In genomic region chr18:47964086-47964485, GRCh38 we compare ENCODE assay signal across 30 cellular contexts. TPM values are rescaled to one million over a fixed set of nuclear protein-coding genes. Genes with fewer than 3 reads are reported as not detected.
DNase-seq lines count a peak whose midpoint lies in the region; ATAC-seq, FAIRE-seq and TF ChIP-seq lines count a peak whose summit lies in the region.
"Had no signal": no experiment of that assay in that cellular context is flagged by ENCODE, and none has a peak within 500 bp of the region (broad histone marks: within the 10 kb centered on the region; RNA-seq: fewer than 3 reads in every experiment).

No MANE protein-coding gene starts in this region.

- peak; percentile 46 for FAIRE-seq in D721Med (lab: Jason Lieb, UNC)
- FAIRE-seq: islet of Langerhans had no signal

- H3K36me3 ChIP-seq in endodermal cell (ENCODE audit: control insufficient read depth, insufficient read depth, low read length): no peaks in the 10 kb centered on the region
- H3K36me3 ChIP-seq: BE2C, breast epithelium, esophagus squamous epithelium, gastrocnemius medialis, ovary, right atrium auricular region, SJSA1, spleen, thoracic aorta, vagina had no signal

- WGBS in endodermal cell (ENCODE audit: insufficient coverage in 1 of 2, insufficient read length in 1 of 2), 2 experiments: 86 to 92% methylated on average over 2 to 4 of the region's 4 CpGs

- peaks cover 15% of the 10 kb centered on the region for H3K4me1 Mint-ChIP-seq in endodermal cell
- H3K4me1 Mint-ChIP-seq: activated CD4-positive, alpha-beta memory T cell treated with anti-CD3 and anti-CD28 coated beads, Interleukin-2, amount 10 ng/mL, durations not matched to agents 7 days and 5 days; T-cell had no signal

- DNase-seq in D721Med (ENCODE audit: insufficient read length, low spot score): no peak
- peak; percentile 47 for DNase-seq in NCI-H1092 (lab: John Stamatoyannopoulos, UW)
- DNase-seq in NCI-H2107 treated with DMSO at 0.1 percent for 48 hours (lab: John Stamatoyannopoulos, UW; ENCODE audit: unreplicated experiment): peak; percentile 94
- DNase-seq in endodermal cell: no peak
- no peak for DNase-seq in activated CD4-positive, alpha-beta T cell treated with anti-CD3 and anti-CD28 coated beads for 4 hours
- DNase-seq in MV-4-11 (lab: John Stamatoyannopoulos, UW): no peak
- no peak for DNase-seq in globus pallidus (ENCODE audit: low spot score)
- DNase-seq: activated CD4-positive, alpha-beta memory T cell treated with anti-CD3 and anti-CD28 coated beads, Interleukin-2, amount 10 ng/mL, durations not matched to agents 7 days and 5 days; BE2C; effector memory CD8-positive, alpha-beta T cell; EL; esophagus squamous epithelium; gastrocnemius medialis; HCEC 1CT; NCI-H446 treated with DMSO at 0.1 percent for 48 hours; ovary; spleen; stimulated activated CD4-positive, alpha-beta T cell treated with anti-CD3 and anti-CD28 coated beads, Interleukin-4, amount 100 ng/mL, for 4 hours; stimulated activated naive CD8-positive, alpha-beta T cell treated with anti-CD3 and anti-CD28 coated beads, Interleukin-15, Interleukin-2, amounts not matched to agents 100 U/mL and 50 U/mL, for 24 hours; T-cell had no signal

- H3K4me3 ChIP-seq in endodermal cell (ENCODE audit: low read length): peak overlapping the region; percentile 10
- H3K4me3 ChIP-seq: breast epithelium, coronary artery, esophagus squamous epithelium, gastrocnemius medialis, ovary, right atrium auricular region, SJSA1, spleen, thoracic aorta, vagina had no signal

- H3K27ac ChIP-seq in endodermal cell (ENCODE audit: low read depth, low read length): no peak overlapping the region
- H3K27ac ChIP-seq: breast epithelium, coronary artery, esophagus squamous epithelium, gastrocnemius medialis, ovary, right atrium auricular region, SJSA1, spleen, thoracic aorta, vagina had no signal

- H3K9me3 ChIP-seq in endodermal cell (ENCODE audit: control insufficient read depth, low read length): peaks cover 77% of the 10 kb centered on the region
- H3K9me3 ChIP-seq: BE2C, ovary had no signal

- H3K9me3 Mint-ChIP-seq in endodermal cell: peaks cover 76% of the 10 kb centered on the region

- H3K4me1 ChIP-seq in endodermal cell (ENCODE audit: control insufficient read depth, insufficient read depth, low read length): peaks cover 7% of the 10 kb centered on the region
- H3K4me1 ChIP-seq: BE2C, breast epithelium, esophagus squamous epithelium, gastrocnemius medialis, right atrium auricular region, spleen, vagina had no signal

- no peak overlapping the region for H3K4me3 Mint-ChIP-seq in endodermal cell
- H3K4me3 Mint-ChIP-seq: activated CD4-positive, alpha-beta memory T cell treated with anti-CD3 and anti-CD28 coated beads, Interleukin-2, amount 10 ng/mL, durations not matched to agents 7 days and 5 days; effector memory CD8-positive, alpha-beta T cell; natural killer cell treated with Interleukin-12 subunit alpha and Interleukin-12 subunit beta and Interleukin-15 and Interleukin-18, amount 100 ng/mL, for 72 hours; T-cell had no signal

- no peak overlapping the region for H3K9ac ChIP-seq in endodermal cell (ENCODE audit: extremely low read depth, low read length, poor library complexity, severe bottlenecking)

- no peaks in the 10 kb centered on the region for H3K27me3 ChIP-seq in endodermal cell (ENCODE audit: control insufficient read depth, insufficient read depth, low read length, poor library complexity, severe bottlenecking)
- H3K27me3 ChIP-seq: BE2C, breast epithelium, gastrocnemius medialis, ovary, right atrium auricular region, SJSA1, vagina had no signal

- H3K27me3 Mint-ChIP-seq in endodermal cell (ENCODE audit: insufficient read depth): peaks cover 2% of the 10 kb centered on the region

- H3K36me3 Mint-ChIP-seq in endodermal cell (ENCODE audit: low read depth): peaks cover 35% of the 10 kb centered on the region

- TF ChIP-seq CTCF in D721Med (IDR thresholded peaks at IDR 0.05; ENCODE audit: insufficient read depth, missing control alignments): no peak
- TF ChIP-seq CTCF in endodermal cell (conservative IDR thresholded peaks at IDR 0.05): no peak

- ATAC-seq in HG02678 (IDR thresholded peaks at IDR 0.05; ENCODE audit: unreplicated experiment): no peak
- ATAC-seq: activated CD4-positive, CD25-positive, alpha-beta regulatory T cell treated with anti-CD3 and anti-CD28 coated beads, Interleukin-2, amount 50 U/mL, for 24 hours; effector memory CD8-positive, alpha-beta T cell; gastrocnemius medialis; natural killer cell treated with Interleukin-12 subunit alpha and Interleukin-12 subunit beta and Interleukin-15 and Interleukin-18, amount 100 ng/mL, for 72 hours; stimulated activated naive CD8-positive, alpha-beta T cell treated with anti-CD3 and anti-CD28 coated beads, Interleukin-15, Interleukin-2, amounts not matched to agents 100 U/mL and 50 U/mL, for 24 hours; T-cell had no signal

- no peak overlapping the region for H3K27ac Mint-ChIP-seq in endodermal cell
- H3K27ac Mint-ChIP-seq: activated CD4-positive, alpha-beta memory T cell treated with anti-CD3 and anti-CD28 coated beads, Interleukin-2, amount 10 ng/mL, durations not matched to agents 7 days and 5 days; effector memory CD8-positive, alpha-beta T cell; natural killer cell treated with Interleukin-12 subunit alpha and Interleukin-12 subunit beta and Interleukin-15 and Interleukin-18, amount 100 ng/mL, for 72 hours; T-cell had no signal

RNA-seq across cellular contexts. Expression of gene SMAD2, which starts 33.6 kb away (rescaled TPM):
- total RNA-seq in endodermal cell: 100 to 1,000 TPM; 156 to 189 TPM
- polyA plus RNA-seq in endodermal cell (2013, experiment 1 of 2): 69.1 TPM
- polyA plus RNA-seq in endodermal cell (2013, experiment 2 of 2): 67.2 TPM

Comparison
In these comparisons a context has a peak if more than half of its experiments do, and no peak if none do; other contexts are left out.
1. DNase-seq: peak in NCI-H1092 (single experiment) and NCI-H2107 treated with DMSO at 0.1 percent for 48 hours (single experiment); none in D721Med (single experiment), endodermal cell (single experiment), activated CD4-positive, alpha-beta T cell treated with anti-CD3 and anti-CD28 coated beads for 4 hours (0 of 2), MV-4-11 (single experiment) and globus pallidus (single experiment).